ENCODE assay signal across 14 cellular contexts in the genomic region with DNA sequence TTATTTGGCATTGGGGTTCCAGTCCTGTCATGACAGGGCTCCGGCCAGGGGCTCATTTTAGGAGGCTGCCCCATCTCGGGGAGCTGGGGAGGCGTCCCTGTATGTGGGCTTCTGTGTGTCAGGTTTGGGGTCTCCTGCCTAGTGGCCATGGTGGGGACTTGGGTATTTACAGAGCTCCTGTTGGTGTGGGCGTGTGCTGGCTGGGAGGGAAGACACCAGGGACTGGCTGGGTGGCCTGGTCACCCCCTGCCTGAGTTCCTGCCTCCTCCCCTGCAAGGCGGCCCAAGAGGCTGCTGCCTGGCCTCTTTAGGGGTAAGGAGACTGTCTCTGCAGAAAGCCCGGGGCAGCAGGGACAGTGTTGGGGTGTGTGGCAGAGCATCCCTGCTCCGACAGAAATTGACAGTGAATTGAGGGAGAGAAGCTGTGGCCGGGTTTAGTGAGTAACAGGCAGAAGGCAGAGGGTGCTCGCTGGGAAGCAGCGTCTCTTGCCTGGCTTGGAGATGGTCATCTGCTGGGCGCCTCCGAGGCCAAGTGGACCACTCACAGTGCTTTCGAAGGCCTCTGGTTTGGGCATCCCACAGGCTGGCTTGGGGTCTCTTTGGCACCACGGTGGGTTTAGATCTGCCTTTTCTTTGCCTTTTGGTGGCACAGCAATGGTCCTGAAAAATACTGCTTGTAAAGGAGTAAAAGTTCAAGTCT. TPM values are rescaled to one million over a fixed set of nuclear protein-coding genes. Genes with fewer than 3 reads are reported as not detected.
DNase-seq lines count a peak whose midpoint lies in the region; ATAC-seq and TF ChIP-seq lines count a peak whose summit lies in the region.
"Had no signal": no experiment of that assay in that cellular context is flagged by ENCODE, and none has a peak within 500 bp of the region (broad histone marks: within the 10 kb centered on the region; RNA-seq: fewer than 3 reads in every experiment).

No MANE protein-coding gene starts in this region.

- H3K4me1 ChIP-seq in lung (ENCODE audit: control insufficient read depth in 2 of 2, insufficient read depth in 2 of 2, low read length in 2 of 2) = peaks cover 16 to 39% of the 10 kb centered on the region in 2 donors

- no peak for TF ChIP-seq CTCF in lung (IDR thresholded peaks at IDR 0.05; ENCODE audit: control extremely low read depth, extremely low read depth)

- no peak overlapping the region for H3K4me3 ChIP-seq in lung

- H3K27ac Mint-ChIP-seq in stimulated activated memory B cell treated with anti-CD40 and anti-IgM and Interleukin-4, amounts not matched to agents 10 μg/mL and 1 μg/mL and 100 μg/mL, for 72 hours = peak overlapping the region; percentile 14
- no peak overlapping the region for H3K27ac Mint-ChIP-seq in T-helper 2 cell treated with Interferon-gamma antibody and Interleukin-4, amounts not matched to agents 5 μg/mL and 100 μg/mL, for 36 hours

- H3K36me3 Mint-ChIP-seq in stimulated activated memory B cell treated with anti-CD40 and anti-IgM and Interleukin-4, amounts not matched to agents 10 μg/mL and 1 μg/mL and 100 μg/mL, for 72 hours = no peaks in the 10 kb centered on the region
- no peaks in the 10 kb centered on the region for H3K36me3 Mint-ChIP-seq in T-helper 2 cell treated with Interferon-gamma antibody and Interleukin-4, amounts not matched to agents 5 μg/mL and 100 μg/mL, for 36 hours (ENCODE audit: low read depth)
- H3K36me3 Mint-ChIP-seq: naive thymus-derived CD8-positive, alpha-beta T cell had no signal

- 85 to 89% methylated on average over 14 of the region's 14 CpGs for WGBS in lung, 2 donors

- no peak for DNase-seq in lung (ENCODE audit: low spot score)
- DNase-seq in inferior parietal cortex (ENCODE audit: extremely low spot score) = no peak
- DNase-seq in T-helper 2 cell treated with Interferon-gamma antibody and Interleukin-4, amounts not matched to agents 5 μg/mL and 100 μg/mL, for 36 hours (ENCODE audit: low spot score) = no peak
- DNase-seq in occipital lobe (lab: John Stamatoyannopoulos, UW) = no peak
- DNase-seq: activated CD4-positive, alpha-beta T cell treated with anti-CD3 and anti-CD28 coated beads, Interleukin-2, amount 50 U/mL, for 4 hours; amniotic stem cell; Calu3; naive thymus-derived CD8-positive, alpha-beta T cell; NCI-H748 treated with DMSO at 0.1 percent for 48 hours; stimulated activated CD4-positive, alpha-beta T cell treated with anti-CD3 and anti-CD28 coated beads, Interleukin-4, amount 100 ng/mL, for 4 hours had no signal

- H3K4me1 Mint-ChIP-seq in stimulated activated memory B cell treated with anti-CD40 and anti-IgM and Interleukin-4, amounts not matched to agents 10 μg/mL and 1 μg/mL and 100 μg/mL, for 72 hours = peaks cover 84% of the 10 kb centered on the region
- H3K4me1 Mint-ChIP-seq in T-helper 2 cell treated with Interferon-gamma antibody and Interleukin-4, amounts not matched to agents 5 μg/mL and 100 μg/mL, for 36 hours (ENCODE audit: low read depth) = peaks cover 47% of the 10 kb centered on the region

- no peaks in the 10 kb centered on the region for H3K27me3 ChIP-seq in lung (ENCODE audit: control insufficient read depth, insufficient read depth)

- no peak for ATAC-seq in lung (ENCODE audit: insufficient read depth, low FRiP score)
- ATAC-seq in stimulated activated memory B cell treated with anti-CD40 and anti-IgM and Interleukin-4, amounts not matched to agents 10 μg/mL and 1 μg/mL and 100 μg/mL, for 72 hours = no peak
- no peak for ATAC-seq in HG03457 (IDR thresholded peaks at IDR 0.05; ENCODE audit: unreplicated experiment)
- ATAC-seq: naive thymus-derived CD8-positive, alpha-beta T cell had no signal

- H3K27ac ChIP-seq in KOPT-K1 (ENCODE audit: low read depth, low read length, poor library complexity, severe bottlenecking) (peak overlapping the region; percentile 81), cingulate gyrus (ENCODE audit: low read depth, low read length) (peak overlapping the region; percentile 55), lung (ENCODE audit: low read depth in 1 of 2, low read length in 1 of 2) (peak overlapping the region; percentile 73 to 75)

- H3K36me3 ChIP-seq in KOPT-K1 (ENCODE audit: insufficient read depth, low read length) = no peaks in the 10 kb centered on the region; the same call in 1 of the 2 replicates
- no peaks in the 10 kb centered on the region for H3K36me3 ChIP-seq in lung (ENCODE audit: control insufficient read depth in 2 of 2, insufficient read depth in 2 of 2, low read length in 2 of 2)

- no peaks in the 10 kb centered on the region for H3K9me3 Mint-ChIP-seq in stimulated activated memory B cell treated with anti-CD40 and anti-IgM and Interleukin-4, amounts not matched to agents 10 μg/mL and 1 μg/mL and 100 μg/mL, for 72 hours
- no peaks in the 10 kb centered on the region for H3K9me3 Mint-ChIP-seq in T-helper 2 cell treated with Interferon-gamma antibody and Interleukin-4, amounts not matched to agents 5 μg/mL and 100 μg/mL, for 36 hours
- H3K9me3 Mint-ChIP-seq: naive thymus-derived CD8-positive, alpha-beta T cell had no signal

- no peak overlapping the region for H3K4me3 Mint-ChIP-seq in stimulated activated memory B cell treated with anti-CD40 and anti-IgM and Interleukin-4, amounts not matched to agents 10 μg/mL and 1 μg/mL and 100 μg/mL, for 72 hours
- no peak overlapping the region for H3K4me3 Mint-ChIP-seq in T-helper 2 cell treated with Interferon-gamma antibody and Interleukin-4, amounts not matched to agents 5 μg/mL and 100 μg/mL, for 36 hours

- H3K9me3 ChIP-seq in KOPT-K1 (ENCODE audit: insufficient read depth, low read length, poor library complexity, severe bottlenecking) (no peaks in the 10 kb centered on the region), lung (ENCODE audit: control insufficient read depth in 2 of 2, insufficient read depth in 1 of 2, low read length in 1 of 2) (no peaks in the 10 kb centered on the region)

- no peaks in the 10 kb centered on the region for H3K27me3 Mint-ChIP-seq in stimulated activated memory B cell treated with anti-CD40 and anti-IgM and Interleukin-4, amounts not matched to agents 10 μg/mL and 1 μg/mL and 100 μg/mL, for 72 hours
- no peaks in the 10 kb centered on the region for H3K27me3 Mint-ChIP-seq in T-helper 2 cell treated with Interferon-gamma antibody and Interleukin-4, amounts not matched to agents 5 μg/mL and 100 μg/mL, for 36 hours (ENCODE audit: low read depth)
- H3K27me3 Mint-ChIP-seq: naive thymus-derived CD8-positive, alpha-beta T cell had no signal

RNA-seq across cellular contexts. Expression of a gene that starts 40.3 kb away (rescaled TPM):
- total RNA-seq in lung (10 to 100 TPM; 18.0 to 67.7 TPM), occipital lobe (55.8 TPM)
- 10 to 100 TPM; 16.3 to 24.4 TPM for polyA plus RNA-seq in lung

RNA-seq across cellular contexts. Expression of a gene that starts 42.5 kb away (rescaled TPM):
- total RNA-seq in lung (10 to 100 TPM; 36.1 to 65.9 TPM), occipital lobe (4.1 TPM)
- polyA plus RNA-seq in lung = 10 to 100 TPM; 14.0 to 29.3 TPM
